Comparison of ENCODE assay signal across 8 cellular contexts in the genomic region with DNA sequence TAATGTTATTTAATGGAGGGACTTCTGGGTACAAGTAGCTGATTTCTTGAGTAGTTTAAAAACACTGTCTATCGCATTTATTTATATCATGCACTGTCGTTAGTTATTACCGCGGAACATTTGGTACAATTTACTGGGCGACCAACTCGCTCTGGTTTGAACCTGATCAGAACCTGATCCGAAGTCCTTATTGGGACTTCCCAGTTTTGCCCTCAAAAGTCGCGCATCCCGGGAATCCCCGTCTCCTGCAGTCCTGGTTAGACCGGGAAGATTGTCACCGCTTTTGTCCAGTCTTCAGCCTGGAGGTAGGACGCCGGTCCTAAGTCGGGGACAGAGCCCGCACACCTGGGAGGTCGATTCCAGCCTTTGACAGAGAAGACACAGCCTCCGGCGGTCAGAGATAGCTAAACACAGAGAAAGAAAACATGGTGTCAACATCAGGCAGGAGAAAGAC. TPM values are rescaled to one million over a fixed set of nuclear protein-coding genes. Genes with fewer than 3 reads are reported as not detected.
A peak's percentile ranks its signal among the peaks of the same experiment; 100 is the strongest.
DNase-seq lines count a peak whose midpoint lies in the region; ATAC-seq and TF ChIP-seq lines count a peak whose summit lies in the region.

No MANE protein-coding gene starts in this region.

- no peaks in the 10 kb centered on the region for H3K4me1 ChIP-seq in fibroblast of lung (ENCODE audit: control insufficient read depth, extremely low read depth, insufficient read depth, low read length)
- H3K4me1 ChIP-seq in aorta (ENCODE audit: control insufficient read depth in 1 of 2, insufficient read depth in 2 of 2, low read length in 2 of 2), result no peaks in the 10 kb centered on the region

- H3K9ac ChIP-seq in fibroblast of lung (ENCODE audit: insufficient read depth, low read length), result peak overlapping the region; percentile 88

- H3K36me3 Mint-ChIP-seq in activated CD8-positive, alpha-beta T cell treated with anti-CD3 and anti-CD28 coated beads for 36 hours (ENCODE audit: low read depth), result peaks cover 28% of the 10 kb centered on the region
- H3K36me3 Mint-ChIP-seq in natural killer cell, result no peaks in the 10 kb centered on the region

- no peaks in the 10 kb centered on the region for H3K27me3 Mint-ChIP-seq in activated CD8-positive, alpha-beta T cell treated with anti-CD3 and anti-CD28 coated beads for 36 hours
- peaks cover 45 to 49% of the 10 kb centered on the region in 2 donors for H3K27me3 Mint-ChIP-seq in natural killer cell (ENCODE audit: low read depth in 2 of 2)

- no peaks in the 10 kb centered on the region for H3K9me3 Mint-ChIP-seq in activated CD8-positive, alpha-beta T cell treated with anti-CD3 and anti-CD28 coated beads for 36 hours
- H3K9me3 Mint-ChIP-seq in natural killer cell, result no peaks in the 10 kb centered on the region

- WGBS in aorta, 2 donors, result 0 to 1% methylated on average over 20 of the region's 20 CpGs

- peaks cover 30% of the 10 kb centered on the region for H3K4me1 Mint-ChIP-seq in activated CD8-positive, alpha-beta T cell treated with anti-CD3 and anti-CD28 coated beads for 36 hours (ENCODE audit: low read depth)
- H3K4me1 Mint-ChIP-seq in natural killer cell, result peaks cover 28 to 35% of the 10 kb centered on the region in 2 donors

- peak overlapping the region; percentile 61 for H3K4me3 ChIP-seq in GM12864 (ENCODE audit: low read depth, low read length)
- peak overlapping the region; percentile 78 to 94 (median 85) for H3K4me3 ChIP-seq in fibroblast of lung (replicated peaks in 1 of 4; ENCODE audit: control extremely low read depth in 1 of 4, insufficient read depth in 1 of 4, low read depth in 3 of 4, low read length in 4 of 4)
- peak overlapping the region; percentile 50 to 71 for H3K4me3 ChIP-seq in aorta (ENCODE audit: low read length in 2 of 2)

- DNase-seq in GM12864 (ENCODE audit: low read depth) (no peak), fibroblast of lung (ENCODE audit: low read depth in 2 of 2) (peak; percentile 14 to 32), natural killer cell (no peak), aorta (peak in 1 of 2 donors; percentile 57), NOMO-1 treated with DMSO at 0.1 percent for 48 hours (lab: John Stamatoyannopoulos, UW; ENCODE audit: unreplicated experiment) (no peak)
- DNase-seq in activated CD8-positive, alpha-beta T cell treated with anti-CD3 and anti-CD28 coated beads for 36 hours, result peak; percentile 23

- peaks cover 6% of the 10 kb centered on the region for H3K79me2 ChIP-seq in fibroblast of lung (ENCODE audit: control insufficient read depth, insufficient read depth, low read length)

- CTCF ChIA-PET in activated CD8-positive, alpha-beta T cell treated with anti-CD3 and anti-CD28 coated beads for 36 hours (lab: Charles Lee), result interaction anchor here (0.9 to 3.3 kb wide), 5 partner anchors 9 to 30 kb away, joined by 3 to 26 read pairs (median 6); no protein-coding TSS in a partner anchor

- no peaks in the 10 kb centered on the region for H4K20me1 ChIP-seq in fibroblast of lung (ENCODE audit: control insufficient read depth, extremely low read depth, insufficient read depth, low read length)

- H3K36me3 ChIP-seq in fibroblast of lung (ENCODE audit: control insufficient read depth, insufficient read depth, low read length) (no peaks in the 10 kb centered on the region), aorta (ENCODE audit: control insufficient read depth in 1 of 2, insufficient read depth in 2 of 2, low read length in 1 of 2) (no peaks in the 10 kb centered on the region)

- peak overlapping the region; percentile 96 for H3K4me3 Mint-ChIP-seq in activated CD8-positive, alpha-beta T cell treated with anti-CD3 and anti-CD28 coated beads for 36 hours
- peak overlapping the region; percentile 95 for H3K4me3 Mint-ChIP-seq in natural killer cell

- no peaks in the 10 kb centered on the region for H3K27me3 ChIP-seq in fibroblast of lung (ENCODE audit: control insufficient read depth, insufficient read depth, low read length)
- no peaks in the 10 kb centered on the region for H3K27me3 ChIP-seq in aorta (ENCODE audit: control insufficient read depth in 1 of 2, insufficient read depth in 2 of 2, low read length in 1 of 2)

- intact Hi-C loops in activated CD8-positive, alpha-beta T cell treated with anti-CD3 and anti-CD28 coated beads for 36 hours (cut with micrococcal nuclease), result loop anchor here (2.0 kb wide), 1 partner anchor 34 kb away; a partner anchor contains a TSS
- intact Hi-C loops in natural killer cell (cut with micrococcal nuclease) (loop anchor here (1.0 kb wide), 1 partner anchor 35 kb away; a partner anchor contains a TSS), aorta (cut with DNase I) (loop anchor here in 1 of 2 donors (10.0 kb wide), 1 partner anchor 168 kb away; no protein-coding TSS in a partner anchor)

- H3K9me3 ChIP-seq in fibroblast of lung (ENCODE audit: control insufficient read depth, insufficient read depth, low read depth, low read length) (no peaks in the 10 kb centered on the region), aorta (ENCODE audit: control insufficient read depth, low read length) (no peaks in the 10 kb centered on the region)

- POLR2A ChIA-PET in activated CD8-positive, alpha-beta T cell treated with anti-CD3 and anti-CD28 coated beads for 36 hours (lab: Charles Lee), result interaction anchor here (0.7 to 3.4 kb wide), 8 partner anchors 9 to 337 kb away, joined by 3 to 49 read pairs (median 6); a partner anchor contains a TSS

- H3K4me2 ChIP-seq in fibroblast of lung (ENCODE audit: extremely low read depth, insufficient read depth, low read length), result peak overlapping the region; percentile 98

- no peak for TF ChIP-seq CTCF in GM12864 (IDR thresholded peaks at IDR 0.05; ENCODE audit: low read depth, low read length, missing control alignments)
- no peak for TF ChIP-seq CTCF in activated CD8-positive, alpha-beta T cell treated with anti-CD3 and anti-CD28 coated beads for 36 hours (IDR thresholded peaks at IDR 0.05)
- TF ChIP-seq CTCF in fibroblast of lung (conservative IDR thresholded peaks at IDR 0.05 in 1 of 2, IDR thresholded peaks at IDR 0.05 in 1 of 2; ENCODE audit: low read depth in 1 of 2, low read length in 2 of 2), result no peak
- no peak for TF ChIP-seq CTCF in natural killer cell (IDR thresholded peaks at IDR 0.05)

- peak overlapping the region; percentile 81 for H2AFZ ChIP-seq in fibroblast of lung (ENCODE audit: low read length)

- peak overlapping the region; percentile 99 for H3K27ac Mint-ChIP-seq in activated CD8-positive, alpha-beta T cell treated with anti-CD3 and anti-CD28 coated beads for 36 hours
- peak overlapping the region; percentile 97 for H3K27ac Mint-ChIP-seq in natural killer cell

- ATAC-seq in HG03571 (IDR thresholded peaks at IDR 0.05; ENCODE audit: unreplicated experiment) (peak; percentile 2), natural killer cell (no peak), aorta (ENCODE audit: low FRiP score) (peak; percentile 31), GM21367 (IDR thresholded peaks at IDR 0.05; ENCODE audit: unreplicated experiment) (no peak)
- no peak for ATAC-seq in activated CD8-positive, alpha-beta T cell treated with anti-CD3 and anti-CD28 coated beads for 36 hours

- H3K27ac ChIP-seq in fibroblast of lung (ENCODE audit: insufficient read depth, low read length) (peak overlapping the region; percentile 88), aorta (ENCODE audit: low read depth in 1 of 2, low read length in 2 of 2) (peak overlapping the region; percentile 49 to 61)

RNA-seq across cellular contexts. Expression of a gene that starts 0.7 kb away (rescaled TPM):
- total RNA-seq in activated CD8-positive, alpha-beta T cell treated with anti-CD3 and anti-CD28 coated beads for 36 hours, result 10 to 100 TPM; 14.5 to 16.9 TPM
- total RNA-seq in fibroblast of lung, result 37.8 and 38.0 TPM in 2 replicates
- 25.3 and 30.0 TPM in 2 replicates for polyA plus RNA-seq in fibroblast of lung
- 20.2 and 20.8 TPM in 2 replicates for polyA plus RNA-seq in fibroblast of lung (2012)
- 2.1 and 5.3 TPM in 2 replicates for polyA minus RNA-seq in fibroblast of lung (ENCODE audit: low replicate concordance)
- total RNA-seq in natural killer cell, result 10 to 100 TPM; 12.0 to 14.4 (median 13.9) TPM
- total RNA-seq in aorta, result 10 to 100 TPM; 21.4 to 31.7 TPM
- polyA plus RNA-seq in aorta, result 10 to 100 TPM; 15.4 to 25.0 TPM

RNA-seq across cellular contexts. Expression of a gene that starts 34.4 kb away (rescaled TPM):
- total RNA-seq in activated CD8-positive, alpha-beta T cell treated with anti-CD3 and anti-CD28 coated beads for 36 hours, result 10 to 100 TPM; 32.8 to 34.3 TPM
- total RNA-seq in fibroblast of lung (56.0 and 61.8 TPM in 2 replicates), natural killer cell (10 to 100 TPM; 57.1 to 61.9 (median 58.0) TPM), aorta (10 to 100 TPM; 62.1 to 73.9 TPM)
- polyA plus RNA-seq in fibroblast of lung (33.0 and 48.5 TPM in 2 replicates), aorta (10 to 100 TPM; 38.7 to 58.2 TPM)
- 25.7 and 34.9 TPM in 2 replicates for polyA plus RNA-seq in fibroblast of lung (2012)
- 12.2 and 15.1 TPM in 2 replicates for polyA minus RNA-seq in fibroblast of lung (ENCODE audit: low replicate concordance)

RNA-seq across cellular contexts. Expression of a gene that starts 44.3 kb away (rescaled TPM):
- not detected for total RNA-seq in activated CD8-positive, alpha-beta T cell treated with anti-CD3 and anti-CD28 coated beads for 36 hours
- not detected in 2 replicates for total RNA-seq in fibroblast of lung
- not detected in 2 replicates for polyA plus RNA-seq in fibroblast of lung
- polyA plus RNA-seq in fibroblast of lung (2012), result not detected in 2 replicates
- not detected in 2 replicates for polyA minus RNA-seq in fibroblast of lung (ENCODE audit: low replicate concordance)
- not detected for total RNA-seq in natural killer cell
- not detected for total RNA-seq in aorta
- polyA plus RNA-seq in aorta, result not detected

Comparison
In these comparisons a context has a peak if more than half of its experiments do, and no peak if none do; other contexts are left out.
1. DNase-seq: peak in activated CD8-positive, alpha-beta T cell treated with anti-CD3 and anti-CD28 coated beads for 36 hours (single experiment) and fibroblast of lung (2 of 2); none in GM12864 (single experiment), natural killer cell (single experiment) and NOMO-1 treated with DMSO at 0.1 percent for 48 hours (single experiment).
2. ATAC-seq: peak in HG03571 (single experiment) and aorta (single experiment); none in activated CD8-positive, alpha-beta T cell treated with anti-CD3 and anti-CD28 coated beads for 36 hours (single experiment), natural killer cell (0 of 3) and GM21367 (single experiment).
3. Peak in every context shown above with its lines, with median percentiles within 50 percentile points of each other: H3K4me3 ChIP-seq.